Comparison of ENCODE assay signal across 28 cellular contexts in the genomic region with DNA sequence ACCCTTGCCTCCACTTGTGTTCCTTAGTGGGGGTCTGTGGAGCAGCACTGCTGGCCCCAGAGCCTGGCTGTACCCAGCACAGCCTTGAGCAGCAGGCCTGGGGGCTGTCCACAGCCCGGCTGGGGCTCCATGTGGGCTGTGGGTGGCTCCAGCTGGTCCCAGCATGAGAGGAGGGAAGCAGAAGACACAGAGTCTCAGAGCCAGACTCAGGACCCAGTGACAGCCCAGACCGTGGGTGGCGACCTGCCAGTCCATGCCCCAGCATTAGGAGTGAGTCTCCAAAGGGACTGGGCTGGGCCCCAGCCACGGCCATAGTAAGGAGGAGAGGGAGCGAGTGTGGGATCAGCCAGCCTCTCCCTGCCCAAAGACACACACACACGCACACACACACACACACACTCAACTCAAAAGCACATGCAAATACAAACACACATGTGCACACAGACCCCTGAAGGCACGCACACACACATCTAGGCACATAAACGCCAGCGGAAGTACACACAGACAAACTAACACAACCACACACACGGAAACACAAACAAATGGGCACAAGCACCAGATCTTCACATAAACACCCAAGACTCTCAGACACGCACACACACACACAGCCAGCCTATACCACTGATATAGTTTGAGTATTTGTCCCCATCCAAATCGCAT. TPM values are rescaled to one million over a fixed set of nuclear protein-coding genes. Genes with fewer than 3 reads are reported as not detected.
"Had no signal": no experiment of that assay in that cellular context is flagged by ENCODE, and none has a peak within 500 bp of the region (broad histone marks: within the 10 kb centered on the region; RNA-seq: fewer than 3 reads in every experiment).

No MANE protein-coding gene starts in this region.

- H3K27me3 Mint-ChIP-seq: activated naive CD8-positive, alpha-beta T cell; stimulated activated naive CD8-positive, alpha-beta T cell treated with anti-CD3 and anti-CD28 coated beads, Interleukin-15, amount 100 ng/mL, for 72 hours had no signal

- H3K9me3 Mint-ChIP-seq: activated T-cell treated with anti-CD3 and anti-CD28 coated beads, Interleukin-2, amount 50 U/mL, for 4 hours; activated T-helper 2 cell treated with anti-CD3 and anti-CD28 coated beads, Interferon-gamma antibody, Interleukin-2, Interleukin-4, amounts not matched to agents 10 μg/mL and 5 μg/mL and 100 μg/mL, durations not matched to agents 14 hours and 24 hours and 36 hours; memory B cell; naive B cell; stimulated activated naive CD8-positive, alpha-beta T cell treated with anti-CD3 and anti-CD28 coated beads, Interleukin-15, amount 100 ng/mL, for 72 hours had no signal

- H3K4me3 ChIP-seq: breast epithelium, coronary artery, esophagus muscularis mucosa, gastrocnemius medialis, suprapubic skin, tibial nerve had no signal

- H3K27ac ChIP-seq: breast epithelium, coronary artery, esophagus muscularis mucosa, gastrocnemius medialis, suprapubic skin, tibial nerve had no signal

- H3K27me3 ChIP-seq: breast epithelium, esophagus muscularis mucosa, gastrocnemius medialis, suprapubic skin, tibial nerve had no signal

- H3K4me3 Mint-ChIP-seq: activated naive CD8-positive, alpha-beta T cell; activated T-cell treated with anti-CD3 and anti-CD28 coated beads, Interleukin-2, amount 50 U/mL, for 4 hours; memory B cell; naive B cell; stimulated activated naive CD8-positive, alpha-beta T cell treated with anti-CD3 and anti-CD28 coated beads, Interleukin-15, amount 100 ng/mL, for 72 hours had no signal

- H3K27ac Mint-ChIP-seq: activated naive CD8-positive, alpha-beta T cell; activated T-helper 2 cell treated with anti-CD3 and anti-CD28 coated beads, Interferon-gamma antibody, Interleukin-2, Interleukin-4, amounts not matched to agents 10 μg/mL and 5 μg/mL and 100 μg/mL, durations not matched to agents 14 hours and 24 hours and 36 hours; memory B cell; progenitor cell of endocrine pancreas; stimulated activated naive CD8-positive, alpha-beta T cell treated with anti-CD3 and anti-CD28 coated beads, Interleukin-15, amount 100 ng/mL, for 72 hours had no signal

- H3K4me1 Mint-ChIP-seq: naive B cell; stimulated activated naive CD8-positive, alpha-beta T cell treated with anti-CD3 and anti-CD28 coated beads, Interleukin-15, amount 100 ng/mL, for 72 hours had no signal

- H3K36me3 ChIP-seq: breast epithelium, esophagus muscularis mucosa, gastrocnemius medialis, suprapubic skin had no signal

- H3K9me3 ChIP-seq: breast epithelium, esophagus muscularis mucosa, gastrocnemius medialis, suprapubic skin, tibial nerve had no signal

- DNase-seq: activated CD4-positive, alpha-beta T cell treated with anti-CD3 and anti-CD28 coated beads for 4 hours; activated CD4-positive, alpha-beta T cell treated with anti-CD3 and anti-CD28 coated beads, Interleukin-2, amount 50 U/mL, for 48 hours; activated CD4-positive, CD25-positive, alpha-beta regulatory T cell; activated CD8-positive, alpha-beta memory T cell treated with anti-CD3 and anti-CD28 coated beads, Interleukin-2, amount 50 U/mL, for 48 hours; activated naive CD4-positive, alpha-beta T cell; activated T-cell treated with anti-CD3 and anti-CD28 coated beads, Interleukin-2, amount 50 U/mL, for 4 hours; gastrocnemius medialis; left cardiac atrium; naive B cell; stimulated activated CD4-positive, alpha-beta T cell treated with anti-CD3 and anti-CD28 coated beads, Interleukin-12 subunit alpha, Interleukin-12 subunit beta, amount 100 ng/mL, for 4 hours; stimulated activated naive CD8-positive, alpha-beta T cell treated with anti-CD3 and anti-CD28 coated beads, Interleukin-15, amount 100 ng/mL, for 72 hours; T-helper 1 cell; T-helper 9 cell had no signal

- FAIRE-seq: astrocyte, islet of Langerhans, urothelium cell line had no signal

- ATAC-seq: activated T-cell treated with anti-CD3 and anti-CD28 coated beads, Interleukin-2, amount 50 U/mL, for 4 hours; gastrocnemius medialis; left cardiac atrium; stimulated activated naive CD8-positive, alpha-beta T cell treated with anti-CD3 and anti-CD28 coated beads, Interleukin-15, amount 100 ng/mL, for 72 hours had no signal

RNA-seq across cellular contexts. Expression of a gene that starts 16.7 kb away (rescaled TPM):
- total RNA-seq: activated CD8-positive, alpha-beta memory T cell treated with anti-CD3 and anti-CD28 coated beads for 36 hours; activated T-cell treated with anti-CD3 and anti-CD28 coated beads, Interleukin-2, amount 50 U/mL, for 4 hours; mononuclear cell; skeletal muscle tissue had no signal
